In the genomic region with DNA sequence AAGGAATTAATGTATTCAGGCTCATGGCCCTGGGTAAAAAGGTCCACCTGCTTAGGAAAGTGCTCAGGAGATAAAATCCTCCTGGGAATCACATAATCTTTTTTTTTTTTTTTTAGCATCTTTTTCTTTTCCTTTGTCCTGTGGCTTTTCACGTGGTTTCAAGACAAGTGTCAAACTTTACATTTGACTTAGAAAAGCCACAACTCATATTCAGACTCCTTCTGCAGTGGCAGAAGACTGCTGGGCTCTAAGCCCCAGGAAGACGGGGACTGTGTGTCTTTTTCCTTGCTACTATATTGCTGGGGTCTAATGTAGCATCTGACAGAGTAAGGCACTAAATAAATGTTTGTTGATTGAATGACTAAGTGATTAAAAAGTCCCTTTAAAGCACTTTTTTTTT, we compare ENCODE assay signal across 29 cellular contexts.
"Had no signal": no experiment of that assay in that cellular context is flagged by ENCODE, and none has a peak within 500 bp of the region (broad histone marks: within the 10 kb centered on the region; RNA-seq: fewer than 3 reads in every experiment).

No MANE protein-coding gene starts in this region.

- H3K4me3 Mint-ChIP-seq: memory B cell; naive thymus-derived CD4-positive, alpha-beta T cell; natural killer cell treated with Interleukin-12 subunit alpha and Interleukin-12 subunit beta and Interleukin-15 and Interleukin-18, amount 100 ng/mL, for 72 hours; neural crest cell; stimulated activated naive CD8-positive, alpha-beta T cell treated with anti-CD3 and anti-CD28 coated beads, Interleukin-15, Interleukin-2, amounts not matched to agents 100 ng/mL and 50 ng/mL, for 24 hours had no signal

- H3K27ac ChIP-seq: hepatocyte, left ventricle myocardium inferior, pancreas, prostate gland, testis, thyroid gland, transverse colon, upper lobe of left lung had no signal

- H3K4me2 ChIP-seq: hepatocyte had no signal

- H3K79me2 ChIP-seq: hepatocyte had no signal

- H3K27ac Mint-ChIP-seq: memory B cell; naive thymus-derived CD4-positive, alpha-beta T cell; natural killer cell treated with Interleukin-12 subunit alpha and Interleukin-12 subunit beta and Interleukin-15 and Interleukin-18, amount 100 ng/mL, for 72 hours; stimulated activated naive CD8-positive, alpha-beta T cell treated with anti-CD3 and anti-CD28 coated beads, Interleukin-15, Interleukin-2, amounts not matched to agents 100 ng/mL and 50 ng/mL, for 24 hours had no signal

- H3K4me1 Mint-ChIP-seq: memory B cell had no signal

- FAIRE-seq: pancreas had no signal

- H3K36me3 Mint-ChIP-seq: memory B cell; naive thymus-derived CD4-positive, alpha-beta T cell; natural killer cell treated with Interleukin-12 subunit alpha and Interleukin-12 subunit beta and Interleukin-15 and Interleukin-18, amount 100 ng/mL, for 72 hours had no signal

- H3K4me1 ChIP-seq: pancreas, prostate gland, thyroid gland, transverse colon had no signal

- ATAC-seq: mucosa of descending colon; naive thymus-derived CD4-positive, alpha-beta T cell; natural killer cell treated with Interleukin-12 subunit alpha and Interleukin-12 subunit beta and Interleukin-15 and Interleukin-18, amount 100 ng/mL, for 72 hours; pancreas; right cardiac atrium; sciatic nerve had no signal

- H3K4me3 ChIP-seq: hepatocyte, left ventricle myocardium inferior, mucosa of descending colon, pancreas, prostate gland, skin epidermis, testis, thyroid gland, transverse colon, upper lobe of left lung, vagina had no signal

- DNase-seq: islet precursor cell; left ventricle myocardium inferior; midbrain; mucosa of descending colon; naive thymus-derived CD4-positive, alpha-beta T cell; nucleus accumbens; pancreas; posterior cingulate gyrus; retina; right cardiac atrium; stimulated activated CD4-positive, alpha-beta T cell treated with anti-CD3 and anti-CD28 coated beads, Interleukin-12 subunit alpha, Interleukin-12 subunit beta, amount 100 ng/mL, for 4 hours; stimulated activated CD4-positive, alpha-beta T cell treated with anti-CD3 and anti-CD28 coated beads, Interleukin-15, amount 100 ng/mL, for 24 hours; stimulated activated CD4-positive, alpha-beta T cell treated with anti-CD3 and anti-CD28 coated beads, Interleukin-2, amount 100 ng/mL, for 24 hours; stimulated activated CD4-positive, alpha-beta T cell treated with anti-CD3 and anti-CD28 coated beads, Interleukin-4, amount 100 ng/mL, for 1 hour; stimulated activated naive CD4-positive, alpha-beta T cell; substantia nigra; testis; thyroid gland; transverse colon; upper lobe of left lung had no signal

- H3K9me3 ChIP-seq: left ventricle myocardium inferior, mucosa of descending colon, pancreas, prostate gland, testis, thyroid gland, transverse colon, upper lobe of left lung, vagina had no signal

- H3K9me3 Mint-ChIP-seq: memory B cell; naive thymus-derived CD4-positive, alpha-beta T cell; natural killer cell treated with Interleukin-12 subunit alpha and Interleukin-12 subunit beta and Interleukin-15 and Interleukin-18, amount 100 ng/mL, for 72 hours; stimulated activated naive CD8-positive, alpha-beta T cell treated with anti-CD3 and anti-CD28 coated beads, Interleukin-15, Interleukin-2, amounts not matched to agents 100 ng/mL and 50 ng/mL, for 24 hours had no signal

- H3K36me3 ChIP-seq: left ventricle myocardium inferior, pancreas, prostate gland, thyroid gland, transverse colon, upper lobe of left lung had no signal

- H3K27me3 ChIP-seq: hepatocyte, pancreas, testis, thyroid gland, transverse colon, upper lobe of left lung, vagina had no signal
